Comparison of ENCODE assay signal across 11 cellular contexts in the genomic region with DNA sequence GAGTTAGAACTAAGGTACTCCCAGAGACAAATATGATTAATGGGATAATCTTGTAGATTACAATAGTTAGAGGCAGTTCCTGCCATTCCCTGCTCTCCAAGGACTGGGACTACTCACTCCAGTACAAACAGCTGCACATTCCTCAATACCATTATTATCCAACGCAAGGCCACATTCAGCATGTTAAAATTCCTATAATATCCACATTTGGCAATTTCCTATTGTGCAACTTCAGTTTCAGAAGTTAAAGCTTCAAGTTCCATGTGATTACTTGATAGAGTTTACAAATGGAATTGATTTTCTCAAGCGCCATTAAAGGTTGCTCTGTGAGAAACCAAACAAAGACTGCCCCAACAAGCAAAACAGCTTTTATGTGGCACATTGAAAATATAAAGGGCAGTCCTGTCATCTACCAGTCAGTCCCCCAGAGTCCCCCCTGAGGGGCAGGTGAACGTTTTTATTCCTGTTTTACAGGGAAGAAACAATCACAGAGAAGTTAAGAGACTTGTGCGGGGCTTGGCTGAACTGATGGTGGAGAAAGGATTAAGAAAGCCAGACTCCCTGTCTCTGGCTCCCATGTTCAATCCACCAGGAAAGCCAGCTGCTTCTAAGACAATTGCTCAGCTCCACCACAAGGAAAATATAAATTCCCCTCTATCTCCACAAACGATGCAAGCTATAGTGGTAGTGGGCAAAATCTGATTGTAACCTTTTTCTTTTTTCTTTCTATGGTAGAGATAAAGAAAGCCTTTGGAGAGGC.
DNase-seq lines count a peak whose midpoint lies in the region; ATAC-seq and TF ChIP-seq lines count a peak whose summit lies in the region.
"Had no signal": no experiment of that assay in that cellular context is flagged by ENCODE, and none has a peak within 500 bp of the region (broad histone marks: within the 10 kb centered on the region; RNA-seq: fewer than 3 reads in every experiment).

No MANE protein-coding gene starts in this region.

- peaks cover 6 to 15% of the 10 kb centered on the region in 2 donors for H3K4me1 Mint-ChIP-seq in stimulated activated naive B cell treated with anti-CD40 and anti-IgM and Interleukin-4, amounts not matched to agents 10 μg/mL and 1 μg/mL and 100 μg/mL, for 72 hours

- no peaks in the 10 kb centered on the region for H3K9me3 Mint-ChIP-seq in stimulated activated naive B cell treated with anti-CD40 and anti-IgM and Interleukin-4, amounts not matched to agents 10 μg/mL and 1 μg/mL and 100 μg/mL, for 72 hours
- H3K9me3 Mint-ChIP-seq: stimulated activated memory B cell treated with anti-CD40 and anti-IgM and Interleukin-4, amounts not matched to agents 10 μg/mL and 1 μg/mL and 100 μg/mL, for 72 hours had no signal

- H3K36me3 Mint-ChIP-seq in stimulated activated naive B cell treated with anti-CD40 and anti-IgM and Interleukin-4, amounts not matched to agents 10 μg/mL and 1 μg/mL and 100 μg/mL, for 72 hours = no peaks in the 10 kb centered on the region
- H3K36me3 Mint-ChIP-seq: stimulated activated memory B cell treated with anti-CD40 and anti-IgM and Interleukin-4, amounts not matched to agents 10 μg/mL and 1 μg/mL and 100 μg/mL, for 72 hours had no signal

- ATAC-seq in HG02884 (IDR thresholded peaks at IDR 0.05; ENCODE audit: unreplicated experiment) = no peak
- no peak for ATAC-seq in stimulated activated naive B cell treated with anti-CD40 and anti-IgM and Interleukin-4, amounts not matched to agents 10 μg/mL and 1 μg/mL and 100 μg/mL, for 72 hours (replicated peaks)
- ATAC-seq: stimulated activated memory B cell treated with anti-CD40 and anti-IgM and Interleukin-4, amounts not matched to agents 10 μg/mL and 1 μg/mL and 100 μg/mL, for 72 hours had no signal

- no peak for TF ChIP-seq CTCF in RWPE1 (conservative IDR thresholded peaks at IDR 0.05; ENCODE audit: low read depth)
- TF ChIP-seq CTCF in fibroblast of mammary gland (conservative IDR thresholded peaks at IDR 0.05; ENCODE audit: control insufficient read depth, insufficient read depth, low read depth, low read length) = no peak

- CTCF ChIA-PET in RWPE1 (lab: Yijun Ruan, JAX) = no interaction called here

- H3K4me3 ChIP-seq in fibroblast of mammary gland (ENCODE audit: control insufficient read depth, low read depth, low read length) = no peak overlapping the region

- no peaks in the 10 kb centered on the region for H3K27me3 Mint-ChIP-seq in stimulated activated naive B cell treated with anti-CD40 and anti-IgM and Interleukin-4, amounts not matched to agents 10 μg/mL and 1 μg/mL and 100 μg/mL, for 72 hours

- H3K27ac Mint-ChIP-seq in stimulated activated naive B cell treated with anti-CD40 and anti-IgM and Interleukin-4, amounts not matched to agents 10 μg/mL and 1 μg/mL and 100 μg/mL, for 72 hours = no peak overlapping the region

- H3K27ac ChIP-seq in RWPE1 = no peak overlapping the region

- DNase-seq in GM04504 (ENCODE audit: low read depth) = peak; percentile 89
- DNase-seq in RWPE1 (ENCODE audit: low spot score) = peak; percentile 3
- DNase-seq in fibroblast of mammary gland (ENCODE audit: low read depth) = peak; percentile 97
- DNase-seq in renal cortical epithelial cell (ENCODE audit: low read depth) = peak; percentile 16
- DNase-seq in central memory CD4-positive, alpha-beta T cell = no peak
- DNase-seq in HUDEP-2 (lab: John Stamatoyannopoulos, UW; ENCODE audit: unreplicated experiment in 76 of 76) = no peak
- DNase-seq in stimulated activated naive B cell treated with anti-CD40 and anti-IgM and Interleukin-4, amounts not matched to agents 10 μg/mL and 1 μg/mL and 100 μg/mL, for 72 hours = no peak
- DNase-seq: aorta, NCI-H526 treated with DMSO at 0.1 percent for 48 hours had no signal

- no peak overlapping the region for H3K4me3 Mint-ChIP-seq in stimulated activated naive B cell treated with anti-CD40 and anti-IgM and Interleukin-4, amounts not matched to agents 10 μg/mL and 1 μg/mL and 100 μg/mL, for 72 hours
- H3K4me3 Mint-ChIP-seq: stimulated activated memory B cell treated with anti-CD40 and anti-IgM and Interleukin-4, amounts not matched to agents 10 μg/mL and 1 μg/mL and 100 μg/mL, for 72 hours had no signal

- POLR2A ChIA-PET in RWPE1 (lab: Yijun Ruan, JAX; ENCODE audit: low non-redundant PET) = no interaction called here

Comparison
In these comparisons a context has a peak if more than half of its experiments do, and no peak if none do; other contexts are left out.
1. DNase-seq: peak in GM04504 (single experiment), RWPE1 (single experiment), fibroblast of mammary gland (single experiment) and renal cortical epithelial cell (single experiment); none in central memory CD4-positive, alpha-beta T cell (single experiment), HUDEP-2 (0 of 76) and stimulated activated naive B cell treated with anti-CD40 and anti-IgM and Interleukin-4, amounts not matched to agents 10 μg/mL and 1 μg/mL and 100 μg/mL, for 72 hours (single experiment).